In genomic region chr5:89071101-89071940, GRCh38 we compare ENCODE assay signal across 14 cellular contexts.
A peak's percentile ranks its signal among the peaks of the same experiment; 100 is the strongest.
DNase-seq lines count a peak whose midpoint lies in the region; ATAC-seq and TF ChIP-seq lines count a peak whose summit lies in the region.
"Had no signal": no experiment of that assay in that cellular context is flagged by ENCODE, and none has a peak within 500 bp of the region (broad histone marks: within the 10 kb centered on the region; RNA-seq: fewer than 3 reads in every experiment).

No MANE protein-coding gene starts in this region.

- H3K9me3 Mint-ChIP-seq in Calu3 (ENCODE audit: low read depth, unreplicated experiment) = no peaks in the 10 kb centered on the region
- no peaks in the 10 kb centered on the region for H3K9me3 Mint-ChIP-seq in IgD-negative memory B cell
- H3K9me3 Mint-ChIP-seq: activated T-cell treated with anti-CD3 and anti-CD28 coated beads, Interleukin-2, amount 50 U/mL, for 24 hours had no signal

- intact Hi-C loops in Calu3 (cut with micrococcal nuclease; ENCODE audit: unreplicated experiment) = loop anchor here (5.0 kb wide), 1 partner anchor 344 kb away; no protein-coding TSS in a partner anchor

- H3K36me3 Mint-ChIP-seq in Calu3 (ENCODE audit: insufficient read depth, unreplicated experiment) = peaks cover 5% of the 10 kb centered on the region
- H3K36me3 Mint-ChIP-seq in IgD-negative memory B cell = peaks cover 9% of the 10 kb centered on the region

- H3K27ac Mint-ChIP-seq in Calu3 (ENCODE audit: unreplicated experiment) (peak overlapping the region; percentile 84), IgD-negative memory B cell (peak overlapping the region in 1 of 3 donors; percentile 78)
- H3K27ac Mint-ChIP-seq: activated T-cell treated with anti-CD3 and anti-CD28 coated beads, Interleukin-2, amount 50 U/mL, for 24 hours had no signal

- H3K4me1 Mint-ChIP-seq in Calu3 (ENCODE audit: low read depth, unreplicated experiment) (peaks cover 25% of the 10 kb centered on the region), IgD-negative memory B cell (peaks cover 8 to 11% (median 8%) of the 10 kb centered on the region in 3 donors)

- H3K4me3 Mint-ChIP-seq in Calu3 (ENCODE audit: low read depth, unreplicated experiment) = peak overlapping the region; percentile 46
- peak overlapping the region in 3 of 4 donors; percentile 27 to 65 (median 43) for H3K4me3 Mint-ChIP-seq in IgD-negative memory B cell
- H3K4me3 Mint-ChIP-seq: activated T-cell treated with anti-CD3 and anti-CD28 coated beads, Interleukin-2, amount 50 U/mL, for 24 hours; central memory CD8-positive, alpha-beta T cell had no signal

- CTCF ChIA-PET in Calu3 (lab: Charles Lee) = interaction anchor here (0.7 to 0.9 kb wide), 2 partner anchors 187 to 1027 kb away, joined by 3 to 4 read pairs; no protein-coding TSS in a partner anchor

- no TSS peak for BruUV-seq in Calu3 (replicated peaks; lab: Mats Ljungman, UMichigan)

- DNase-seq in Calu3 (no peak), iPS-NIHi11 (ENCODE audit: low spot score) (no peak), NCI-H2227 treated with DMSO at 0.1 percent for 48 hours (lab: John Stamatoyannopoulos, UW) (no peak), pons (ENCODE audit: low spot score) (no peak)
- no peak for DNase-seq in stimulated activated CD4-positive, alpha-beta T cell treated with anti-CD3 and anti-CD28 coated beads, Interleukin-4, amount 100 ng/mL, for 1 hour
- DNase-seq: activated T-cell treated with anti-CD3 and anti-CD28 coated beads, Interleukin-2, amount 50 U/mL, for 24 hours; foreskin keratinocyte; NCI-H226; stimulated activated CD4-positive, alpha-beta T cell treated with anti-CD3 and anti-CD28 coated beads, Interleukin-1b, Interleukin-23, amount 100 ng/mL, for 48 hours; upper lobe of right lung had no signal

- H3K27me3 Mint-ChIP-seq in Calu3 (ENCODE audit: unreplicated experiment) = no peaks in the 10 kb centered on the region
- no peaks in the 10 kb centered on the region for H3K27me3 Mint-ChIP-seq in IgD-negative memory B cell
- H3K27me3 Mint-ChIP-seq: central memory CD8-positive, alpha-beta T cell had no signal

- peak; percentile 64 for ATAC-seq in GM19351 (IDR thresholded peaks at IDR 0.05; ENCODE audit: unreplicated experiment)
- ATAC-seq in HG02852 (IDR thresholded peaks at IDR 0.05; ENCODE audit: unreplicated experiment) = peak; percentile 68
- ATAC-seq: foreskin keratinocyte, upper lobe of right lung had no signal

- no peak for TF ChIP-seq CTCF in Calu3 (IDR thresholded peaks at IDR 0.05; ENCODE audit: unreplicated experiment)
